23 cellular contexts compared by ENCODE assay signal in the genomic region with DNA sequence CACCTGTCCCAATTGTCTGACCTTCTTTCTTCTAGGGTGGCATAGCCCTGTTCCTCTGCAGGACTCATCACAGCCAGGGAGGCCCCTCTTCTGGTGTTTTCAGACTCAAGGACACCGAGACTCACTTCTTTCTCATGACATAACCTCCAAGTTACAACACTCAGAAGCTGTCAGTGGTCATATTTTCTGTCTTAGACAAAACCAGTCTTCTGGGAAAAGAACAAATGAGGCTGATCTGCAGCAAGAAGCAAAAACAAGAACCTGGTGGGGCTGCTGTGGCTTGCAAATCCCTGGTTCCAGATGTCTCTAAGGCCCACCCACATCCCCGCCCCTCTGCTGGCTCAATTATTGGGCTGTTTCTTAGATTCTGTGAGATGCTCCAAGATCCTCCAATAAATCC. TPM values are rescaled to one million over a fixed set of nuclear protein-coding genes. Genes with fewer than 3 reads are reported as not detected.
"Had no signal": no experiment of that assay in that cellular context is flagged by ENCODE, and none has a peak within 500 bp of the region (broad histone marks: within the 10 kb centered on the region; RNA-seq: fewer than 3 reads in every experiment).

No MANE protein-coding gene starts in this region.

- ATAC-seq: SK-N-SH treated with all-trans-retinoic acid at 6 μM for 48 hours had no signal

- H3K9me3 ChIP-seq: SJCRH30 had no signal

- DNase-seq: KBM-7, NCI-H1092, NCI-H1105 treated with DMSO at 0.1 percent for 48 hours, NCI-H1417 treated with DMSO at 0.1 percent for 48 hours, NCI-H146, NCI-H1694 treated with DMSO at 0.1 percent for 48 hours, NCI-H1930, NCI-H2081, NCI-H2107, NCI-H2171, NCI-H226, NCI-H446, NCI-H510A, NCI-H524 treated with DMSO at 0.1 percent for 48 hours, NCI-H69, NCI-H774, RPMI8226, SHP77 treated with DMSO at 0.1 percent for 48 hours, SJCRH30 had no signal

- H3K27me3 ChIP-seq: SJCRH30 had no signal

- H3K36me3 ChIP-seq: SJCRH30 had no signal

- H3K27ac ChIP-seq: SJCRH30 had no signal

- H3K4me3 ChIP-seq: SJCRH30 had no signal

RNA-seq across cellular contexts. Expression of a gene that starts 36.3 kb away (rescaled TPM):
- total RNA-seq: HT-29, LHCN-M2, MCF 10A, SJCRH30 had no signal
